28 cellular contexts compared by ENCODE assay signal in genomic region chr1:210935905-210936304, GRCh38.
"Had no signal": no experiment of that assay in that cellular context is flagged by ENCODE, and none has a peak within 500 bp of the region (broad histone marks: within the 10 kb centered on the region; RNA-seq: fewer than 3 reads in every experiment).

No MANE protein-coding gene starts in this region.

- H3K27ac ChIP-seq: colonic mucosa, coronary artery, epithelial cell of prostate, esophagus muscularis mucosa, esophagus squamous epithelium, foreskin keratinocyte, gastrocnemius medialis, gastroesophageal sphincter, heart left ventricle, heart right ventricle, hepatocyte had no signal

- FAIRE-seq: endometrium, endothelial cell of umbilical vein, frontal cortex had no signal

- H3K36me3 ChIP-seq: colonic mucosa, esophagus muscularis mucosa, esophagus squamous epithelium, gastrocnemius medialis, gastroesophageal sphincter, heart left ventricle, heart right ventricle had no signal

- DNase-seq: colonic mucosa; cortex of kidney; dermis blood vessel endothelial cell; dorsolateral prefrontal cortex; effector CD4-positive, alpha-beta T cell; effector CD8-positive, alpha-beta T cell; effector memory CD4-positive, alpha-beta T cell; effector memory CD8-positive, alpha-beta T cell; endodermal cell; erythroblast; esophagus squamous epithelium; foreskin fibroblast; foreskin keratinocyte; foreskin melanocyte; gastrocnemius medialis; glutamatergic neuron; head of caudate nucleus; heart left ventricle; heart right ventricle had no signal

- H3K4me2 ChIP-seq: hepatocyte had no signal

- ATAC-seq: effector memory CD8-positive, alpha-beta T cell; esophagus mucosa; foreskin keratinocyte; gastrocnemius medialis; gastroesophageal sphincter; heart left ventricle; heart right ventricle had no signal

- H3K4me1 ChIP-seq: colonic mucosa, esophagus muscularis mucosa, esophagus squamous epithelium, foreskin keratinocyte, gastrocnemius medialis, gastroesophageal sphincter, heart left ventricle, heart right ventricle had no signal

- H3K9me3 ChIP-seq: colonic mucosa, esophagus muscularis mucosa, esophagus squamous epithelium, gastrocnemius medialis had no signal

- H3K79me2 ChIP-seq: hepatocyte had no signal

- H2AFZ ChIP-seq: hepatocyte had no signal

- H3K27me3 ChIP-seq: colonic mucosa, dorsolateral prefrontal cortex, esophagus muscularis mucosa, esophagus squamous epithelium, foreskin keratinocyte, gastrocnemius medialis, heart left ventricle, heart right ventricle, hepatocyte had no signal

- H3K4me3 ChIP-seq: colonic mucosa, coronary artery, dorsolateral prefrontal cortex, esophagus muscularis mucosa, esophagus squamous epithelium, gastrocnemius medialis, gastroesophageal sphincter, heart left ventricle, heart right ventricle, hepatocyte had no signal
